8 cellular contexts compared by ENCODE assay signal in genomic region chr2:161139098-161139987, GRCh38. TPM values are rescaled to one million over a fixed set of nuclear protein-coding genes. Genes with fewer than 3 reads are reported as not detected.
A peak's percentile ranks its signal among the peaks of the same experiment; 100 is the strongest.
DNase-seq lines count a peak whose midpoint lies in the region; ATAC-seq and TF ChIP-seq lines count a peak whose summit lies in the region.

No MANE protein-coding gene starts in this region.

- H3K27me3 ChIP-seq in DOHH2 (ENCODE audit: control insufficient read depth, low read length) (no peaks in the 10 kb centered on the region), left ventricle myocardium inferior (ENCODE audit: low read depth) (no peaks in the 10 kb centered on the region), vagina (no peaks in the 10 kb centered on the region)

- H3K27me3 Mint-ChIP-seq in progenitor cell of endocrine pancreas = no peaks in the 10 kb centered on the region

- peaks cover 32% of the 10 kb centered on the region for H3F3A ChIP-seq in DOHH2 (ENCODE audit: control insufficient read depth, insufficient read depth)

- H3K27ac Mint-ChIP-seq in progenitor cell of endocrine pancreas = no peak overlapping the region

- peak overlapping the region; percentile 84 for H3K4me2 ChIP-seq in DOHH2 (ENCODE audit: low read length)

- peaks cover 19% of the 10 kb centered on the region for H3K4me1 Mint-ChIP-seq in progenitor cell of endocrine pancreas (ENCODE audit: low read depth)

- H3K4me3 Mint-ChIP-seq in progenitor cell of endocrine pancreas (ENCODE audit: low read depth) = no peak overlapping the region

- peaks cover 65% of the 10 kb centered on the region for H3K4me1 ChIP-seq in DOHH2 (ENCODE audit: control insufficient read depth, low read length)
- H3K4me1 ChIP-seq in left ventricle myocardium inferior = peaks cover 18% of the 10 kb centered on the region
- peaks cover 28% of the 10 kb centered on the region for H3K4me1 ChIP-seq in vagina

- H3K9me3 ChIP-seq in DOHH2 (ENCODE audit: control insufficient read depth, insufficient read depth, low read length) = peaks cover 18% of the 10 kb centered on the region; the same call in 1 of the 2 replicates
- H3K9me3 ChIP-seq in left ventricle myocardium inferior (replicated peaks) = peaks cover 6% of the 10 kb centered on the region
- H3K9me3 ChIP-seq in vagina = no peaks in the 10 kb centered on the region

- TF ChIP-seq POLR2A in vagina (IDR thresholded peaks at IDR 0.05) = no peak

- H3K9me2 ChIP-seq in DOHH2 (replicated peaks; ENCODE audit: control insufficient read depth, low read length) = no peaks in the 10 kb centered on the region

- intact Hi-C loops in left ventricle myocardium inferior (cut with micrococcal nuclease) (no loop called here), vagina (cut with DNase I) (no loop called here)

- no peaks in the 10 kb centered on the region for H3K36me3 Mint-ChIP-seq in progenitor cell of endocrine pancreas (ENCODE audit: insufficient read depth)

- H3K36me3 ChIP-seq in DOHH2 (ENCODE audit: control insufficient read depth, low read length) = peaks cover 73% of the 10 kb centered on the region
- H3K36me3 ChIP-seq in left ventricle myocardium inferior = no peaks in the 10 kb centered on the region
- H3K36me3 ChIP-seq in vagina = no peaks in the 10 kb centered on the region

- DNase-seq in left ventricle myocardium inferior (no peak), vagina (ENCODE audit: extremely low spot score in 2 of 2) (no peak), progenitor cell of endocrine pancreas (ENCODE audit: low spot score, unreplicated experiment) (no peak), COLO668 (lab: John Stamatoyannopoulos, UW; ENCODE audit: unreplicated experiment) (no peak)
- no peak for DNase-seq in stimulated activated naive CD4-positive, alpha-beta T cell (lab: John Stamatoyannopoulos, UW)

- peak overlapping the region; percentile 88 for H3K27ac ChIP-seq in DOHH2 (ENCODE audit: low read depth, low read length)
- H3K27ac ChIP-seq in left ventricle myocardium inferior (replicated peaks) = peak overlapping the region; percentile 19
- peak overlapping the region; percentile 56 for H3K27ac ChIP-seq in vagina

- H3K4me3 ChIP-seq in DOHH2 (ENCODE audit: low read length) (peak overlapping the region; percentile 86), left ventricle myocardium inferior (peak overlapping the region; percentile 43), vagina (peak overlapping the region in 1 of 2 donors; percentile 13)

- peaks cover 99% of the 10 kb centered on the region for H3K79me2 ChIP-seq in DOHH2 (ENCODE audit: control insufficient read depth, low read length)

- ATAC-seq in GM21786 (IDR thresholded peaks at IDR 0.05; ENCODE audit: unreplicated experiment) (peak; percentile 16), SK-N-SH treated with all-trans-retinoic acid at 6 μM for 48 hours (peak; percentile 35; the same call in 2 of the 3 replicates)

- peaks cover 3% of the 10 kb centered on the region for H3K9me3 Mint-ChIP-seq in progenitor cell of endocrine pancreas (ENCODE audit: low read depth)

- H4K20me1 ChIP-seq in DOHH2 (ENCODE audit: control insufficient read depth, insufficient read depth, low read depth, low read length) = no peaks in the 10 kb centered on the region

- peak; percentile 21 for TF ChIP-seq CTCF in DOHH2 (IDR thresholded peaks at IDR 0.05; ENCODE audit: low read depth, low read length, poor library complexity, severe bottlenecking)
- TF ChIP-seq CTCF in left ventricle myocardium inferior (IDR thresholded peaks at IDR 0.05; ENCODE audit: borderline replicate concordance) = peak; percentile 13
- no peak for TF ChIP-seq CTCF in vagina (IDR thresholded peaks at IDR 0.05)
- no peak for TF ChIP-seq CTCF in progenitor cell of endocrine pancreas (IDR thresholded peaks at IDR 0.05; ENCODE audit: unreplicated experiment)

TF ChIP-seq in SK-N-SH treated with all-trans-retinoic acid at 6 μM for 48 hours, 23 proteins besides CTCF, POLR2A, EP300 and RAD21:
- TF ChIP-seq ZNF8 (CRISPR knock-in tag; IDR thresholded peaks at IDR 0.05) (no peak), GLIS3 (CRISPR knock-in tag; IDR thresholded peaks at IDR 0.05) (no peak), ESRRG (CRISPR knock-in tag; IDR thresholded peaks at IDR 0.05) (no peak), ISL1 (CRISPR knock-in tag; IDR thresholded peaks at IDR 0.05) (no peak), ZC3H10 (CRISPR knock-in tag; IDR thresholded peaks at IDR 0.05) (no peak), ZNF565 (CRISPR knock-in tag; conservative IDR thresholded peaks at IDR 0.05; ENCODE audit: low read depth) (no peak), BACH2 (CRISPR knock-in tag; IDR thresholded peaks at IDR 0.05; ENCODE audit: borderline replicate concordance) (no peak), PPARA (CRISPR knock-in tag; IDR thresholded peaks at IDR 0.05; ENCODE audit: borderline replicate concordance) (no peak), SNAI2 (CRISPR knock-in tag; IDR thresholded peaks at IDR 0.05) (no peak), ZFP30 (CRISPR knock-in tag; IDR thresholded peaks at IDR 0.05) (no peak), ZNF70 (CRISPR knock-in tag; IDR thresholded peaks at IDR 0.05) (no peak), TOX (CRISPR knock-in tag; IDR thresholded peaks at IDR 0.05; ENCODE audit: borderline replicate concordance) (no peak), CSDC2 (CRISPR knock-in tag; IDR thresholded peaks at IDR 0.05) (no peak), ZFP3 (CRISPR knock-in tag; IDR thresholded peaks at IDR 0.05) (no peak), ARNTL (CRISPR knock-in tag; IDR thresholded peaks at IDR 0.05; ENCODE audit: borderline replicate concordance, low read depth) (no peak)
- TF ChIP-seq, protein P1, sequence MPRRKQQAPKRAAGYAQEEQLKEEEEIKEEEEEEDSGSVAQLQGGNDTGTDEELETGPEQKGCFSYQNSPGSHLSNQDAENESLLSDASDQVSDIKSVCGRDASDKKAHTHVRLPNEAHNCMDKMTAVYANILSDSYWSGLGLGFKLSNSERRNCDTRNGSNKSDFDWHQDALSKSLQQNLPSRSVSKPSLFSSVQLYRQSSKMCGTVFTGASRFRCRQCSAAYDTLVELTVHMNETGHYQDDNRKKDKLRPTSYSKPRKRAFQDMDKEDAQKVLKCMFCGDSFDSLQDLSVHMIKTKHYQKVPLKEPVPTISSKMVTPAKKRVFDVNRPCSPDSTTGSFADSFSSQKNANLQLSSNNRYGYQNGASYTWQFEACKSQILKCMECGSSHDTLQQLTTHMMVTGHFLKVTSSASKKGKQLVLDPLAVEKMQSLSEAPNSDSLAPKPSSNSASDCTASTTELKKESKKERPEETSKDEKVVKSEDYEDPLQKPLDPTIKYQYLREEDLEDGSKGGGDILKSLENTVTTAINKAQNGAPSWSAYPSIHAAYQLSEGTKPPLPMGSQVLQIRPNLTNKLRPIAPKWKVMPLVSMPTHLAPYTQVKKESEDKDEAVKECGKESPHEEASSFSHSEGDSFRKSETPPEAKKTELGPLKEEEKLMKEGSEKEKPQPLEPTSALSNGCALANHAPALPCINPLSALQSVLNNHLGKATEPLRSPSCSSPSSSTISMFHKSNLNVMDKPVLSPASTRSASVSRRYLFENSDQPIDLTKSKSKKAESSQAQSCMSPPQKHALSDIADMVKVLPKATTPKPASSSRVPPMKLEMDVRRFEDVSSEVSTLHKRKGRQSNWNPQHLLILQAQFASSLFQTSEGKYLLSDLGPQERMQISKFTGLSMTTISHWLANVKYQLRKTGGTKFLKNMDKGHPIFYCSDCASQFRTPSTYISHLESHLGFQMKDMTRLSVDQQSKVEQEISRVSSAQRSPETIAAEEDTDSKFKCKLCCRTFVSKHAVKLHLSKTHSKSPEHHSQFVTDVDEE (CRISPR knock-in tag; IDR thresholded peaks at IDR 0.05) = no peak
- TF ChIP-seq, protein P2, sequence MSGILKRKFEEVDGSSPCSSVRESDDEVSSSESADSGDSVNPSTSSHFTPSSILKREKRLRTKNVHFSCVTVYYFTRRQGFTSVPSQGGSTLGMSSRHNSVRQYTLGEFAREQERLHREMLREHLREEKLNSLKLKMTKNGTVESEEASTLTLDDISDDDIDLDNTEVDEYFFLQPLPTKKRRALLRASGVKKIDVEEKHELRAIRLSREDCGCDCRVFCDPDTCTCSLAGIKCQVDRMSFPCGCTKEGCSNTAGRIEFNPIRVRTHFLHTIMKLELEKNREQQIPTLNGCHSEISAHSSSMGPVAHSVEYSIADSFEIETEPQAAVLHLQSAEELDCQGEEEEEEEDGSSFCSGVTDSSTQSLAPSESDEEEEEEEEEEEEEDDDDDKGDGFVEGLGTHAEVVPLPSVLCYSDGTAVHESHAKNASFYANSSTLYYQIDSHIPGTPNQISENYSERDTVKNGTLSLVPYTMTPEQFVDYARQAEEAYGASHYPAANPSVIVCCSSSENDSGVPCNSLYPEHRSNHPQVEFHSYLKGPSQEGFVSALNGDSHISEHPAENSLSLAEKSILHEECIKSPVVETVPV (CRISPR knock-in tag; IDR thresholded peaks at IDR 0.05) = no peak
- TF ChIP-seq, protein P3, sequence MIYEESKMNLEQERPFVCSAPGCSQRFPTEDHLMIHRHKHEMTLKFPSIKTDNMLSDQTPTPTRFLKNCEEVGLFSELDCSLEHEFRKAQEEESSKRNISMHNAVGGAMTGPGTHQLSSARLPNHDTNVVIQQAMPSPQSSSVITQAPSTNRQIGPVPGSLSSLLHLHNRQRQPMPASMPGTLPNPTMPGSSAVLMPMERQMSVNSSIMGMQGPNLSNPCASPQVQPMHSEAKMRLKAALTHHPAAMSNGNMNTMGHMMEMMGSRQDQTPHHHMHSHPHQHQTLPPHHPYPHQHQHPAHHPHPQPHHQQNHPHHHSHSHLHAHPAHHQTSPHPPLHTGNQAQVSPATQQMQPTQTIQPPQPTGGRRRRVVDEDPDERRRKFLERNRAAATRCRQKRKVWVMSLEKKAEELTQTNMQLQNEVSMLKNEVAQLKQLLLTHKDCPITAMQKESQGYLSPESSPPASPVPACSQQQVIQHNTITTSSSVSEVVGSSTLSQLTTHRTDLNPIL (CRISPR knock-in tag; IDR thresholded peaks at IDR 0.05; ENCODE audit: low read depth) = no peak
- TF ChIP-seq, protein P4, sequence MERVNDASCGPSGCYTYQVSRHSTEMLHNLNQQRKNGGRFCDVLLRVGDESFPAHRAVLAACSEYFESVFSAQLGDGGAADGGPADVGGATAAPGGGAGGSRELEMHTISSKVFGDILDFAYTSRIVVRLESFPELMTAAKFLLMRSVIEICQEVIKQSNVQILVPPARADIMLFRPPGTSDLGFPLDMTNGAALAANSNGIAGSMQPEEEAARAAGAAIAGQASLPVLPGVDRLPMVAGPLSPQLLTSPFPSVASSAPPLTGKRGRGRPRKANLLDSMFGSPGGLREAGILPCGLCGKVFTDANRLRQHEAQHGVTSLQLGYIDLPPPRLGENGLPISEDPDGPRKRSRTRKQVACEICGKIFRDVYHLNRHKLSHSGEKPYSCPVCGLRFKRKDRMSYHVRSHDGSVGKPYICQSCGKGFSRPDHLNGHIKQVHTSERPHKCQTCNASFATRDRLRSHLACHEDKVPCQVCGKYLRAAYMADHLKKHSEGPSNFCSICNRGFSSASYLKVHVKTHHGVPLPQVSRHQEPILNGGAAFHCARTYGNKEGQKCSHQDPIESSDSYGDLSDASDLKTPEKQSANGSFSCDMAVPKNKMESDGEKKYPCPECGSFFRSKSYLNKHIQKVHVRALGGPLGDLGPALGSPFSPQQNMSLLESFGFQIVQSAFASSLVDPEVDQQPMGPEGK (CRISPR knock-in tag; IDR thresholded peaks at IDR 0.05; ENCODE audit: borderline replicate concordance) = no peak

RNA-seq across cellular contexts. Expression of gene TANK, which starts 20.9 kb away (rescaled TPM):
- total RNA-seq in left ventricle myocardium inferior = 27.8 TPM
- total RNA-seq in vagina = 94.0 TPM
- total RNA-seq in progenitor cell of endocrine pancreas = 33.5 and 34.4 TPM in 2 replicates

Comparison
In these comparisons a context has a peak if more than half of its experiments do, and no peak if none do; other contexts are left out.
1. H3K27ac ChIP-seq: peak in every context shown above with its lines; median percentile 88 in DOHH2; 56 in vagina; 19 in left ventricle myocardium inferior.
2. CTCF ChIP-seq: peak in DOHH2 (single experiment) and left ventricle myocardium inferior (single experiment); none in vagina (0 of 3) and progenitor cell of endocrine pancreas (single experiment).